1 cellular context compared by ENCODE assay signal in genomic region chr2:75041791-75042231, GRCh38.
TF ChIP-seq lines count a peak whose summit lies in the region.

No MANE protein-coding gene starts in this region.

TF ChIP-seq in endothelial cell of umbilical vein, 7 proteins besides CTCF, POLR2A, EP300 and RAD21 (continued from another document):
- no peak for TF ChIP-seq MAX (IDR thresholded peaks at IDR 0.05; ENCODE audit: insufficient read depth, insufficient read length)
